ENCODE assay signal across 23 cellular contexts in genomic region chr3:162367443-162368132, GRCh38.
DNase-seq lines count a peak whose midpoint lies in the region; ATAC-seq, FAIRE-seq and TF ChIP-seq lines count a peak whose summit lies in the region.
"Had no signal": no experiment of that assay in that cellular context is flagged by ENCODE, and none has a peak within 500 bp of the region (broad histone marks: within the 10 kb centered on the region; RNA-seq: fewer than 3 reads in every experiment).

No MANE protein-coding gene starts in this region.

- TF ChIP-seq CTCF in esophagus muscularis mucosa (IDR thresholded peaks at IDR 0.05): no peak
- TF ChIP-seq CTCF in GM13976 (IDR thresholded peaks at IDR 0.05; ENCODE audit: borderline replicate concordance, control extremely low read depth, extremely low read depth, insufficient read depth, missing control alignments): no peak

- H3K9me3 ChIP-seq in esophagus muscularis mucosa: no peaks in the 10 kb centered on the region
- H3K9me3 ChIP-seq: testis had no signal

- in situ Hi-C loops in GM13976 (cut with MboI; ENCODE audit: low sequenced_read_pairs, unreplicated experiment): no loop called here

- no peak overlapping the region for H2BK5ac ChIP-seq in mesendoderm (ENCODE audit: low read length)

- H3K27ac ChIP-seq in esophagus muscularis mucosa (replicated peaks in 1 of 4) (peak overlapping the region in 3 of 4 donors; percentile 4 to 29 (median 28)), mesendoderm (ENCODE audit: low read depth, low read length) (no peak overlapping the region)
- H3K27ac ChIP-seq: testis had no signal

- H3K27ac Mint-ChIP-seq in stimulated activated naive CD8-positive, alpha-beta T cell treated with anti-CD3 and anti-CD28 coated beads, Interleukin-15, Interleukin-2, amounts not matched to agents 100 ng/mL and 50 ng/mL, for 24 hours: peak overlapping the region; percentile 45
- H3K27ac Mint-ChIP-seq in immature natural killer cell: no peak overlapping the region
- H3K27ac Mint-ChIP-seq: activated naive CD4-positive, alpha-beta T cell treated with anti-CD3 and anti-CD28 coated beads, Interleukin-2, amount 50 U/mL, for 72 hours; activated T-helper 1 cell treated with anti-CD3 and anti-CD28 coated beads, Interleukin-12 subunit alpha, Interleukin-12 subunit beta, Interleukin-2, Interleukin-4 antibody, amounts not matched to agents 30 ng/mL and 10 ng/mL and 1 ng/mL, durations not matched to agents 14 hours and 24 hours and 36 hours; CD4-positive, alpha-beta T cell; effector memory CD8-positive, alpha-beta T cell had no signal

- no peaks in the 10 kb centered on the region for H3K79me2 ChIP-seq in mesendoderm (ENCODE audit: control insufficient read depth, insufficient read depth, low read length)

- no peaks in the 10 kb centered on the region for H3K27me3 Mint-ChIP-seq in stimulated activated naive CD8-positive, alpha-beta T cell treated with anti-CD3 and anti-CD28 coated beads, Interleukin-15, Interleukin-2, amounts not matched to agents 100 ng/mL and 50 ng/mL, for 24 hours
- H3K27me3 Mint-ChIP-seq in immature natural killer cell (ENCODE audit: low read depth in 3 of 3): no peaks in the 10 kb centered on the region
- H3K27me3 Mint-ChIP-seq: CD4-positive, alpha-beta T cell; effector memory CD8-positive, alpha-beta T cell had no signal

- intact Hi-C loops in esophagus muscularis mucosa (cut with DNase I): no loop called here

- H3K79me1 ChIP-seq in mesendoderm (ENCODE audit: low read length): no peaks in the 10 kb centered on the region

- H3K4me1 ChIP-seq in esophagus muscularis mucosa: peaks cover 0 to 41% (median 36%) of the 10 kb centered on the region in 4 donors
- no peaks in the 10 kb centered on the region for H3K4me1 ChIP-seq in mesendoderm (ENCODE audit: control insufficient read depth, low read depth, low read length)
- H3K4me1 ChIP-seq: testis had no signal

- H3K36me3 Mint-ChIP-seq in stimulated activated naive CD8-positive, alpha-beta T cell treated with anti-CD3 and anti-CD28 coated beads, Interleukin-15, Interleukin-2, amounts not matched to agents 100 ng/mL and 50 ng/mL, for 24 hours (ENCODE audit: low read depth): no peaks in the 10 kb centered on the region
- no peaks in the 10 kb centered on the region for H3K36me3 Mint-ChIP-seq in immature natural killer cell
- H3K36me3 Mint-ChIP-seq: activated naive CD4-positive, alpha-beta T cell treated with anti-CD3 and anti-CD28 coated beads, Interleukin-2, amount 50 U/mL, for 72 hours had no signal

- H3K23ac ChIP-seq in mesendoderm (ENCODE audit: low read length): no peak overlapping the region

- H3K27me3 ChIP-seq in esophagus muscularis mucosa (no peaks in the 10 kb centered on the region), mesendoderm (ENCODE audit: insufficient read depth, low read length, poor library complexity) (no peaks in the 10 kb centered on the region)
- H3K27me3 ChIP-seq: heart right ventricle, testis had no signal

- no peaks in the 10 kb centered on the region for H3K9me3 Mint-ChIP-seq in stimulated activated naive CD8-positive, alpha-beta T cell treated with anti-CD3 and anti-CD28 coated beads, Interleukin-15, Interleukin-2, amounts not matched to agents 100 ng/mL and 50 ng/mL, for 24 hours
- H3K9me3 Mint-ChIP-seq in immature natural killer cell: peaks cover 0 to 20% (median 2%) of the 10 kb centered on the region in 6 donors
- H3K9me3 Mint-ChIP-seq: activated T-helper 1 cell treated with anti-CD3 and anti-CD28 coated beads, Interleukin-12 subunit alpha, Interleukin-12 subunit beta, Interleukin-2, Interleukin-4 antibody, amounts not matched to agents 30 ng/mL and 10 ng/mL and 1 ng/mL, durations not matched to agents 14 hours and 24 hours and 36 hours; CD4-positive, alpha-beta T cell had no signal

- no peak for TF ChIP-seq POLR2A in esophagus muscularis mucosa (IDR thresholded peaks at IDR 0.05; ENCODE audit: low read depth)

- WGBS in esophagus muscularis mucosa: 12% methylated on average over 2 of the region's 2 CpGs
- WGBS in mesendoderm (ENCODE audit: extremely low coverage, insufficient coverage, low lambda C conversion rate): no CpG with 5 or more reads among the region's 2 CpGs

- no peak overlapping the region for H3K4me3 Mint-ChIP-seq in stimulated activated naive CD8-positive, alpha-beta T cell treated with anti-CD3 and anti-CD28 coated beads, Interleukin-15, Interleukin-2, amounts not matched to agents 100 ng/mL and 50 ng/mL, for 24 hours
- no peak overlapping the region for H3K4me3 Mint-ChIP-seq in immature natural killer cell
- H3K4me3 Mint-ChIP-seq: activated T-helper 1 cell treated with anti-CD3 and anti-CD28 coated beads, Interleukin-12 subunit alpha, Interleukin-12 subunit beta, Interleukin-2, Interleukin-4 antibody, amounts not matched to agents 30 ng/mL and 10 ng/mL and 1 ng/mL, durations not matched to agents 14 hours and 24 hours and 36 hours; CD4-positive, alpha-beta T cell; effector memory CD8-positive, alpha-beta T cell had no signal

- H3K4me1 Mint-ChIP-seq in stimulated activated naive CD8-positive, alpha-beta T cell treated with anti-CD3 and anti-CD28 coated beads, Interleukin-15, Interleukin-2, amounts not matched to agents 100 ng/mL and 50 ng/mL, for 24 hours (ENCODE audit: low read depth): no peaks in the 10 kb centered on the region
- H3K4me1 Mint-ChIP-seq in immature natural killer cell: no peaks in the 10 kb centered on the region

- no peak overlapping the region for H4K5ac ChIP-seq in mesendoderm (ENCODE audit: low read length)

- H3K4ac ChIP-seq in mesendoderm (ENCODE audit: low read depth, low read length): no peak overlapping the region

- H3K9ac ChIP-seq in mesendoderm (ENCODE audit: low read length): no peak overlapping the region

- TF ChIP-seq EP300 in esophagus muscularis mucosa (IDR thresholded peaks at IDR 0.05): no peak

- no peak for ATAC-seq in stimulated activated naive CD8-positive, alpha-beta T cell treated with anti-CD3 and anti-CD28 coated beads, Interleukin-15, Interleukin-2, amounts not matched to agents 100 U/mL and 50 U/mL, for 24 hours
- ATAC-seq: activated naive CD4-positive, alpha-beta T cell treated with anti-CD3 and anti-CD28 coated beads, Interleukin-2, amount 50 U/mL, for 72 hours; effector memory CD8-positive, alpha-beta T cell; GM12878; K562 had no signal

- H3K18ac ChIP-seq in mesendoderm (ENCODE audit: low read length): peak overlapping the region; percentile 10

- no peak overlapping the region for H2BK15ac ChIP-seq in mesendoderm (replicated peaks; ENCODE audit: low read depth)

- no peak for DNase-seq in stimulated activated naive CD8-positive, alpha-beta T cell treated with anti-CD3 and anti-CD28 coated beads, Interleukin-15, Interleukin-2, amounts not matched to agents 100 U/mL and 50 U/mL, for 24 hours
- no peak for DNase-seq in esophagus muscularis mucosa (ENCODE audit: extremely low spot score)
- no peak for DNase-seq in mesendoderm
- DNase-seq in stimulated activated CD4-positive, alpha-beta T cell treated with anti-CD3 and anti-CD28 coated beads, Interleukin-4, amount 100 ng/mL, for 24 hours: no peak
- no peak for DNase-seq in immature natural killer cell
- no peak for DNase-seq in GM19239 (ENCODE audit: insufficient read length, low spot score)
- no peak for DNase-seq in GM13976 (ENCODE audit: low spot score)
- DNase-seq: activated CD4-positive, alpha-beta T cell treated with anti-CD3 and anti-CD28 coated beads for 48 hours; CD4-positive, alpha-beta T cell; DMS53; effector memory CD8-positive, alpha-beta T cell; GF-D8; heart right ventricle; NCI-H2029 treated with DMSO at 0.1 percent for 48 hours; NCI-H524 treated with DMSO at 0.1 percent for 48 hours; SHP77 treated with DMSO at 0.1 percent for 48 hours; testis had no signal

- H3K4me3 ChIP-seq in esophagus muscularis mucosa: no peak overlapping the region
- no peak overlapping the region for H3K4me3 ChIP-seq in mesendoderm (ENCODE audit: low read length)
- H3K4me3 ChIP-seq: GM12878, heart right ventricle, K562, testis had no signal

- H4K8ac ChIP-seq in mesendoderm (ENCODE audit: low read depth, low read length): no peak overlapping the region

- H3K36me3 ChIP-seq in esophagus muscularis mucosa (no peaks in the 10 kb centered on the region), mesendoderm (ENCODE audit: control insufficient read depth, insufficient read depth, low read length) (no peaks in the 10 kb centered on the region)
- H3K36me3 ChIP-seq: heart right ventricle had no signal

- H3K4me2 ChIP-seq in mesendoderm (ENCODE audit: low read length): no peak overlapping the region

- no peak for FAIRE-seq in GM19239 (lab: Jason Lieb, UNC)
- FAIRE-seq: colon, GM12878, K562 had no signal

- no peak overlapping the region for H2BK120ac ChIP-seq in mesendoderm (ENCODE audit: low read depth, low read length)

- no peak overlapping the region for H2AK5ac ChIP-seq in mesendoderm (ENCODE audit: low read length)

- H3K56ac ChIP-seq in mesendoderm (ENCODE audit: low read length): no peak overlapping the region
